ENCODE assay signal across 1 cellular context in the genomic region with DNA sequence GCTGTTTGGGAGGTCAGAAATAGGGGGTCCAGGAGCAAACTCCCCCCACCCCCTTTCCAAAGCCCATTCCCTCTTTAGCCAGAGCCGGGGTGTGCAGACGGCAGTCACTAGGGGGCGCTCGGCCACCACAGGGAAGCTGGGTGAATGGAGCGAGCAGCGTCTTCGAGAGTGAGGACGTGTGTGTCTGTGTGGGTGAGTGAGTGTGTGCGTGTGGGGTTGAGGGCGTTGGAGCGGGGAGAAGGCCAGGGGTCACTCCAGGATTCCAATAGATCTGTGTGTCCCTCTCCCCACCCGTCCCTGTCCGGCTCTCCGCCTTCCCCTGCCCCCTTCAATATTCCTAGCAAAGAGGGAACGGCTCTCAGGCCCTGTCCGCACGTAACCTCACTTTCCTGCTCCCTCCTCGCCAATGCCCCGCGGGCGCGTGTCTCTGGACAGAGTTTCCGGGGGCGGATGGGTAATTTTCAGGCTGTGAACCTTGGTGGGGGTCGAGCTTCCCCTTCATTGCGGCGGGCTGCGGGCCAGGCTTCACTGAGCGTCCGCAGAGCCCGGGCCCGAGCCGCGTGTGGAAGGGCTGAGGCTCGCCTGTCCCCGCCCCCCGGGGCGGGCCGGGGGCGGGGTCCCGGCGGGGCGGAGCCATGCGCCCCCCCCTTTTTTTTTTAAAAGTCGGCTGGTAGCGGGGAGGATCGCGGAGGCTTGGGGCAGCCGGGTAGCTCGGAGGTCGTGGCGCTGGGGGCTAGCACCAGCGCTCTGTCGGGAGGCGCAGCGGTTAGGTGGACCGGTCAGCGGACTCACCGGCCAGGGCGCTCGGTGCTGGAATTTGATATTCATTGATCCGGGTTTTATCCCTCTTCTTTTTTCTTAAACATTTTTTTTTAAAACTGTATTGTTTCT.
TF ChIP-seq lines count a peak whose summit lies in the region.

A gene (plus strand): TSS at position 686 of the 891 bp plus-strand sequence.

TF ChIP-seq in HEK293, 187 proteins besides CTCF, POLR2A, EP300 and RAD21 (continued from another document and continues in another):
- TF ChIP-seq, protein P1, sequence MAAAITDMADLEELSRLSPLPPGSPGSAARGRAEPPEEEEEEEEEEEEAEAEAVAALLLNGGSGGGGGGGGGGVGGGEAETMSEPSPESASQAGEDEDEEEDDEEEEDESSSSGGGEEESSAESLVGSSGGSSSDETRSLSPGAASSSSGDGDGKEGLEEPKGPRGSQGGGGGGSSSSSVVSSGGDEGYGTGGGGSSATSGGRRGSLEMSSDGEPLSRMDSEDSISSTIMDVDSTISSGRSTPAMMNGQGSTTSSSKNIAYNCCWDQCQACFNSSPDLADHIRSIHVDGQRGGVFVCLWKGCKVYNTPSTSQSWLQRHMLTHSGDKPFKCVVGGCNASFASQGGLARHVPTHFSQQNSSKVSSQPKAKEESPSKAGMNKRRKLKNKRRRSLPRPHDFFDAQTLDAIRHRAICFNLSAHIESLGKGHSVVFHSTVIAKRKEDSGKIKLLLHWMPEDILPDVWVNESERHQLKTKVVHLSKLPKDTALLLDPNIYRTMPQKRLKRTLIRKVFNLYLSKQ (tag by site-specific recombination; IDR thresholded peaks at IDR 0.05; ENCODE audit: borderline replicate concordance), result no peak
- TF ChIP-seq, protein P2, sequence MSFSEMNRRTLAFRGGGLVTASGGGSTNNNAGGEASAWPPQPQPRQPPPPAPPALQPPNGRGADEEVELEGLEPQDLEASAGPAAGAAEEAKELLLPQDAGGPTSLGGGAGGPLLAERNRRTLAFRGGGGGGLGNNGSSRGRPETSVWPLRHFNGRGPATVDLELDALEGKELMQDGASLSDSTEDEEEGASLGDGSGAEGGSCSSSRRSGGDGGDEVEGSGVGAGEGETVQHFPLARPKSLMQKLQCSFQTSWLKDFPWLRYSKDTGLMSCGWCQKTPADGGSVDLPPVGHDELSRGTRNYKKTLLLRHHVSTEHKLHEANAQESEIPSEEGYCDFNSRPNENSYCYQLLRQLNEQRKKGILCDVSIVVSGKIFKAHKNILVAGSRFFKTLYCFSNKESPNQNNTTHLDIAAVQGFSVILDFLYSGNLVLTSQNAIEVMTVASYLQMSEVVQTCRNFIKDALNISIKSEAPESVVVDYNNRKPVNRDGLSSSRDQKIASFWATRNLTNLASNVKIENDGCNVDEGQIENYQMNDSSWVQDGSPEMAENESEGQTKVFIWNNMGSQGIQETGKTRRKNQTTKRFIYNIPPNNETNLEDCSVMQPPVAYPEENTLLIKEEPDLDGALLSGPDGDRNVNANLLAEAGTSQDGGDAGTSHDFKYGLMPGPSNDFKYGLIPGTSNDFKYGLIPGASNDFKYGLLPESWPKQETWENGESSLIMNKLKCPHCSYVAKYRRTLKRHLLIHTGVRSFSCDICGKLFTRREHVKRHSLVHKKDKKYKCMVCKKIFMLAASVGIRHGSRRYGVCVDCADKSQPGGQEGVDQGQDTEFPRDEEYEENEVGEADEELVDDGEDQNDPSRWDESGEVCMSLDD (tag by site-specific recombination; IDR thresholded peaks at IDR 0.05), result peak; percentile 85
- TF ChIP-seq, protein P3, sequence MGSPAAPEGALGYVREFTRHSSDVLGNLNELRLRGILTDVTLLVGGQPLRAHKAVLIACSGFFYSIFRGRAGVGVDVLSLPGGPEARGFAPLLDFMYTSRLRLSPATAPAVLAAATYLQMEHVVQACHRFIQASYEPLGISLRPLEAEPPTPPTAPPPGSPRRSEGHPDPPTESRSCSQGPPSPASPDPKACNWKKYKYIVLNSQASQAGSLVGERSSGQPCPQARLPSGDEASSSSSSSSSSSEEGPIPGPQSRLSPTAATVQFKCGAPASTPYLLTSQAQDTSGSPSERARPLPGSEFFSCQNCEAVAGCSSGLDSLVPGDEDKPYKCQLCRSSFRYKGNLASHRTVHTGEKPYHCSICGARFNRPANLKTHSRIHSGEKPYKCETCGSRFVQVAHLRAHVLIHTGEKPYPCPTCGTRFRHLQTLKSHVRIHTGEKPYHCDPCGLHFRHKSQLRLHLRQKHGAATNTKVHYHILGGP (tag by site-specific recombination; IDR thresholded peaks at IDR 0.05), result no peak
- 0 out of 2 replicates have a peak, but pooled peaks have one; percentile 50 for TF ChIP-seq ZBTB21 (tag by site-specific recombination; IDR thresholded peaks at IDR 0.05)
- TF ChIP-seq, protein P4, sequence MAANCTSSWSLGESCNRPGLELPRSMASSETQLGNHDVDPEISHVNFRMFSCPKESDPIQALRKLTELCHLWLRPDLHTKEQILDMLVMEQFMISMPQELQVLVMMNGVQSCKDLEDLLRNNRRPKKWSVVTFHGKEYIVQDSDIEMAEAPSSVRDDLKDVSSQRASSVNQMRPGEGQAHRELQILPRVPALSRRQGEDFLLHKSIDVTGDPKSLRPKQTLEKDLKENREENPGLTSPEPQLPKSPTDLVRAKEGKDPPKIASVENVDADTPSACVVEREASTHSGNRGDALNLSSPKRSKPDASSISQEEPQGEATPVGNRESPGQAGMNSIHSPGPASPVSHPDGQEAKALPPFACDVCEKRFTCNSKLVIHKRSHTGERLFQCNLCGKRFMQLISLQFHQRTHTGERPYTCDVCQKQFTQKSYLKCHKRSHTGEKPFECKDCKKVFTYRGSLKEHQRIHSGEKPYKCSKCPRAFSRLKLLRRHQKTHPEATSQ (tag by site-specific recombination; IDR thresholded peaks at IDR 0.05), result peak; percentile 17; the same call in 1 of the 2 replicates
- TF ChIP-seq, protein P5, sequence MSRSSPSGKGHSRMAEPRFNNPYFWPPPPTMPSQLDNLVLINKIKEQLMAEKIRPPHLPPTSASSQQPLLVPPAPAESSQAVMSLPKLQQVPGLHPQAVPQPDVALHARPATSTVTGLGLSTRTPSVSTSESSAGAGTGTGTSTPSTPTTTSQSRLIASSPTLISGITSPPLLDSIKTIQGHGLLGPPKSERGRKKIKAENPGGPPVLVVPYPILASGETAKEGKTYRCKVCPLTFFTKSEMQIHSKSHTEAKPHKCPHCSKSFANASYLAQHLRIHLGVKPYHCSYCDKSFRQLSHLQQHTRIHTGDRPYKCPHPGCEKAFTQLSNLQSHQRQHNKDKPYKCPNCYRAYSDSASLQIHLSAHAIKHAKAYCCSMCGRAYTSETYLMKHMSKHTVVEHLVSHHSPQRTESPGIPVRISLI (tag by site-specific recombination; IDR thresholded peaks at IDR 0.05), result peak; percentile 89
- TF ChIP-seq, protein P6, sequence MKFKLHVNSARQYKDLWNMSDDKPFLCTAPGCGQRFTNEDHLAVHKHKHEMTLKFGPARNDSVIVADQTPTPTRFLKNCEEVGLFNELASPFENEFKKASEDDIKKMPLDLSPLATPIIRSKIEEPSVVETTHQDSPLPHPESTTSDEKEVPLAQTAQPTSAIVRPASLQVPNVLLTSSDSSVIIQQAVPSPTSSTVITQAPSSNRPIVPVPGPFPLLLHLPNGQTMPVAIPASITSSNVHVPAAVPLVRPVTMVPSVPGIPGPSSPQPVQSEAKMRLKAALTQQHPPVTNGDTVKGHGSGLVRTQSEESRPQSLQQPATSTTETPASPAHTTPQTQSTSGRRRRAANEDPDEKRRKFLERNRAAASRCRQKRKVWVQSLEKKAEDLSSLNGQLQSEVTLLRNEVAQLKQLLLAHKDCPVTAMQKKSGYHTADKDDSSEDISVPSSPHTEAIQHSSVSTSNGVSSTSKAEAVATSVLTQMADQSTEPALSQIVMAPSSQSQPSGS (tag by site-specific recombination; IDR thresholded peaks at IDR 0.05; ENCODE audit: low read depth), result no peak
- no peak for TF ChIP-seq ZNF837 (tag by site-specific recombination; IDR thresholded peaks at IDR 0.05)
- peak; percentile 96 for TF ChIP-seq EGR2 (tag by site-specific recombination; IDR thresholded peaks at IDR 0.05; ENCODE audit: low read depth)
- TF ChIP-seq, protein P7, sequence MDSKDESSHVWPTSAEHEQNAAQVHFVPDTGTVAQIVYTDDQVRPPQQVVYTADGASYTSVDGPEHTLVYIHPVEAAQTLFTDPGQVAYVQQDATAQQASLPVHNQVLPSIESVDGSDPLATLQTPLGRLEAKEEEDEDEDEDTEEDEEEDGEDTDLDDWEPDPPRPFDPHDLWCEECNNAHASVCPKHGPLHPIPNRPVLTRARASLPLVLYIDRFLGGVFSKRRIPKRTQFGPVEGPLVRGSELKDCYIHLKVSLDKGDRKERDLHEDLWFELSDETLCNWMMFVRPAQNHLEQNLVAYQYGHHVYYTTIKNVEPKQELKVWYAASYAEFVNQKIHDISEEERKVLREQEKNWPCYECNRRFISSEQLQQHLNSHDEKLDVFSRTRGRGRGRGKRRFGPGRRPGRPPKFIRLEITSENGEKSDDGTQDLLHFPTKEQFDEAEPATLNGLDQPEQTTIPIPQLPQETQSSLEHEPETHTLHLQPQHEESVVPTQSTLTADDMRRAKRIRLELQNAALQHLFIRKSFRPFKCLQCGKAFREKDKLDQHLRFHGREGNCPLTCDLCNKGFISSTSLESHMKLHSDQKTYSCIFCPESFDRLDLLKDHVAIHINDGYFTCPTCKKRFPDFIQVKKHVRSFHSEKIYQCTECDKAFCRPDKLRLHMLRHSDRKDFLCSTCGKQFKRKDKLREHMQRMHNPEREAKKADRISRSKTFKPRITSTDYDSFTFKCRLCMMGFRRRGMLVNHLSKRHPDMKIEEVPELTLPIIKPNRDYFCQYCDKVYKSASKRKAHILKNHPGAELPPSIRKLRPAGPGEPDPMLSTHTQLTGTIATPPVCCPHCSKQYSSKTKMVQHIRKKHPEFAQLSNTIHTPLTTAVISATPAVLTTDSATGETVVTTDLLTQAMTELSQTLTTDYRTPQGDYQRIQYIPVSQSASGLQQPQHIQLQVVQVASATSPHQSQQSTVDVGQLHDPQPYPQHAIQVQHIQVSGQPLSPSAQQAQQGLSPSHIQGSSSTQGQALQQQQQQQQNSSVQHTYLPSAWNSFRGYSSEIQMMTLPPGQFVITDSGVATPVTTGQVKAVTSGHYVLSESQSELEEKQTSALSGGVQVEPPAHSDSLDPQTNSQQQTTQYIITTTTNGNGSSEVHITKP (tag by site-specific recombination; IDR thresholded peaks at IDR 0.05), result 0 out of 2 replicates have a peak, but pooled peaks have one; percentile 14
- TF ChIP-seq, protein P8, sequence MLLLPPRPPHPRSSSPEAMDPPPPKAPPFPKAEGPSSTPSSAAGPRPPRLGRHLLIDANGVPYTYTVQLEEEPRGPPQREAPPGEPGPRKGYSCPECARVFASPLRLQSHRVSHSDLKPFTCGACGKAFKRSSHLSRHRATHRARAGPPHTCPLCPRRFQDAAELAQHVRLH (tag by site-specific recombination; IDR thresholded peaks at IDR 0.05), result peak; percentile 69
- TF ChIP-seq ZNF747 (tag by site-specific recombination; IDR thresholded peaks at IDR 0.05), result no peak
- no peak for TF ChIP-seq ZNF571 (tag by site-specific recombination; IDR thresholded peaks at IDR 0.05)
- TF ChIP-seq ZBTB1 (tag by site-specific recombination; IDR thresholded peaks at IDR 0.05), result no peak
- no peak for TF ChIP-seq ZNF626 (tag by site-specific recombination; IDR thresholded peaks at IDR 0.05)
- TF ChIP-seq, protein P9, sequence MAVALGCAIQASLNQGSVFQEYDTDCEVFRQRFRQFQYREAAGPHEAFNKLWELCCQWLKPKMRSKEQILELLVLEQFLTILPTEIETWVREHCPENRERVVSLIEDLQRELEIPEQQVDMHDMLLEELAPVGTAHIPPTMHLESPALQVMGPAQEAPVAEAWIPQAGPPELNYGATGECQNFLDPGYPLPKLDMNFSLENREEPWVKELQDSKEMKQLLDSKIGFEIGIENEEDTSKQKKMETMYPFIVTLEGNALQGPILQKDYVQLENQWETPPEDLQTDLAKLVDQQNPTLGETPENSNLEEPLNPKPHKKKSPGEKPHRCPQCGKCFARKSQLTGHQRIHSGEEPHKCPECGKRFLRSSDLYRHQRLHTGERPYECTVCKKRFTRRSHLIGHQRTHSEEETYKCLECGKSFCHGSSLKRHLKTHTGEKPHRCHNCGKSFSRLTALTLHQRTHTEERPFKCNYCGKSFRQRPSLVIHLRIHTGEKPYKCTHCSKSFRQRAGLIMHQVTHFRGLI (tag by site-specific recombination; IDR thresholded peaks at IDR 0.05), result no peak; the same call in 1 of the 2 replicates
- 0 out of 2 replicates have a peak, but pooled peaks have one; percentile 57 for TF ChIP-seq ZNF777 (tag by site-specific recombination; IDR thresholded peaks at IDR 0.05; ENCODE audit: borderline replicate concordance)
- TF ChIP-seq IKZF3 (tag by site-specific recombination; IDR thresholded peaks at IDR 0.05), result peak; percentile 68
- TF ChIP-seq, protein P10, sequence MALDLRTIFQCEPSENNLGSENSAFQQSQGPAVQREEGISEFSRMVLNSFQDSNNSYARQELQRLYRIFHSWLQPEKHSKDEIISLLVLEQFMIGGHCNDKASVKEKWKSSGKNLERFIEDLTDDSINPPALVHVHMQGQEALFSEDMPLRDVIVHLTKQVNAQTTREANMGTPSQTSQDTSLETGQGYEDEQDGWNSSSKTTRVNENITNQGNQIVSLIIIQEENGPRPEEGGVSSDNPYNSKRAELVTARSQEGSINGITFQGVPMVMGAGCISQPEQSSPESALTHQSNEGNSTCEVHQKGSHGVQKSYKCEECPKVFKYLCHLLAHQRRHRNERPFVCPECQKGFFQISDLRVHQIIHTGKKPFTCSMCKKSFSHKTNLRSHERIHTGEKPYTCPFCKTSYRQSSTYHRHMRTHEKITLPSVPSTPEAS (tag by site-specific recombination; IDR thresholded peaks at IDR 0.05), result peak; percentile 69
- TF ChIP-seq, protein P11, sequence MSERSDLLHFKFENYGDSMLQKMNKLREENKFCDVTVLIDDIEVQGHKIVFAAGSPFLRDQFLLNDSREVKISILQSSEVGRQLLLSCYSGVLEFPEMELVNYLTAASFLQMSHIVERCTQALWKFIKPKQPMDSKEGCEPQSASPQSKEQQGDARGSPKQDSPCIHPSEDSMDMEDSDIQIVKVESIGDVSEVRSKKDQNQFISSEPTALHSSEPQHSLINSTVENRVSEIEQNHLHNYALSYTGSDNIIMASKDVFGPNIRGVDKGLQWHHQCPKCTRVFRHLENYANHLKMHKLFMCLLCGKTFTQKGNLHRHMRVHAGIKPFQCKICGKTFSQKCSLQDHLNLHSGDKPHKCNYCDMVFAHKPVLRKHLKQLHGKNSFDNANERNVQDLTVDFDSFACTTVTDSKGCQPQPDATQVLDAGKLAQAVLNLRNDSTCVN (tag by site-specific recombination; optimal IDR thresholded peaks at IDR 0.05), result peak; percentile 66
- TF ChIP-seq ZNF792 (tag by site-specific recombination; IDR thresholded peaks at IDR 0.05), result peak; percentile 50; the same call in 1 of the 2 replicates
- no peak for TF ChIP-seq ZNF48 (tag by site-specific recombination; IDR thresholded peaks at IDR 0.05)
- no peak for TF ChIP-seq ZNF354C (tag by site-specific recombination; IDR thresholded peaks at IDR 0.05; ENCODE audit: borderline replicate concordance, low read depth)
- peak; percentile 81 for TF ChIP-seq SP7 (tag by site-specific recombination; IDR thresholded peaks at IDR 0.05)
- TF ChIP-seq, protein P12, sequence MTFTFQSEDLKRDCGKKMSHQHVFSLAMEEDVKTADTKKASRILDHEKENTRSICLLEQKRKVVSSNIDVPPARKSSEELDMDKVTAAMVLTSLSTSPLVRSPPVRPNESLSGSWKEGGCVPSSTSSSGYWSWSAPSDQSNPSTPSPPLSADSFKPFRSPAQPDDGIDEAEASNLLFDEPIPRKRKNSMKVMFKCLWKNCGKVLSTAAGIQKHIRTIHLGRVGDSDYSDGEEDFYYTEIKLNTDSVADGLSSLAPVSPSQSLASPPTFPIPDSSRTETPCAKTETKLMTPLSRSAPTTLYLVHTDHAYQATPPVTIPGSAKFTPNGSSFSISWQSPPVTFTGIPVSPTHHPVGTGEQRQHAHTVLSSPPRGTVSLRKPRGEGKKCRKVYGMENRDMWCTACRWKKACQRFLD (tag by site-specific recombination; IDR thresholded peaks at IDR 0.05), result no peak
- peak; percentile 62 for TF ChIP-seq ZNF24 (tag by site-specific recombination; IDR thresholded peaks at IDR 0.05)
